8 cellular contexts compared by ENCODE assay signal in the genomic region with DNA sequence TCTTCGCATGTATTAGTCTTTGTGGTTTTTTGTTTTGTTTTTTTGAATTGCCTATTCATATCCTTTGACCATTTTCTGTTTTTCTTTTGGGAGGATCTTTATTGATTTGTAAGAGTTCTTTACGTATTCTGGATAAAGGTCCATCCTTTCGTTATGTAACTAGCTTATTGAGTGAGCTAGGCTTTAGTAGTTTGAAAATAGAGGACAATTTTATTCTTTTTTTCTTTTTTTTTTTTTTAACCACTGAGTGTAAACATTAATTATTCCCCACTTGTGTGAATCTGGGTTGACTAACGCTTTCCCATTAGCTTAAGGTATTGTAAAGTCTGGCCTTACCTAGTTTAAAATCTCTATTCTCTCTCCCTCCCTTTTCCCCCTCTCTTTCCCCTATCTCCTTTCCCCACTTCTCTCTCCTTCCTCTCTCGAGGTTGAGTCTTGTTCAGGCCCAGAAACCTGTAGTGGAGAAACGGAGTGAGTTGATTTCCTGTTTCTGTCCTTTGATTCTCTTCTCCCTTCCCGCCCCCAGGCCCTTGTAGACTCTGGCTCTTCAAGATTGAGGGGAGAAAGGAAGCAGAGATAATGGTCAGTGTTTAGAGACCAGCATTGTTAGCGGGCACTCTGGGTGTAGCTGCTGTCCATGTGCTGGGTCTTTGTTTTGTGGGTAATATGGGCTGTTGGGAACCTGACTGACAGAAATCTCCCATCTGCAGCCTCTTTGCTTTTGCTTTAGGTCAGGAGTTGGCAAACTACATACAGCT. TPM values are rescaled to one million over a fixed set of nuclear protein-coding genes. Genes with fewer than 3 reads are reported as not detected.
DNase-seq lines count a peak whose midpoint lies in the region; ATAC-seq, FAIRE-seq and TF ChIP-seq lines count a peak whose summit lies in the region.

No MANE protein-coding gene starts in this region.

- intact Hi-C loops in CD8-positive, alpha-beta T cell (cut with DNase I, micrococcal nuclease), result loop anchor here in 1 of 2 experiments (2.0 to 5.0 kb wide), 3 partner anchors 33 to 149 kb away; no protein-coding TSS in a partner anchor

- peaks cover 44% of the 10 kb centered on the region for H3K4me1 Mint-ChIP-seq in CD8-positive, alpha-beta T cell (ENCODE audit: low read depth)
- H3K4me1 Mint-ChIP-seq in type B pancreatic cell (ENCODE audit: unreplicated experiment), result peaks cover 12% of the 10 kb centered on the region

- no peak for TF ChIP-seq CTCF in CD8-positive, alpha-beta T cell (IDR thresholded peaks at IDR 0.05)
- TF ChIP-seq CTCF in choroid plexus epithelial cell (conservative IDR thresholded peaks at IDR 0.05; ENCODE audit: low read depth, low read length) (no peak), type B pancreatic cell (conservative IDR thresholded peaks at IDR 0.05) (no peak)

- CTCF ChIA-PET in CD8-positive, alpha-beta T cell (lab: Charles Lee), result interaction anchor here (0.6 to 5.1 kb wide), 7 partner anchors 9 to 181 kb away, joined by 3 to 41 read pairs (median 4); a partner anchor contains a TSS
- CTCF ChIA-PET in HEK293T (lab: Yijun Ruan, JAX), result interaction anchor here (0.6 to 1.3 kb wide), 2 partner anchors 9 to 199 kb away, joined by 3 read pairs; no protein-coding TSS in a partner anchor

- no peak for TF ChIP-seq POLR2A in H54 (IDR thresholded peaks at IDR 0.05; ENCODE audit: low read depth, low read length)

- FAIRE-seq in H54 (lab: Jason Lieb, UNC), result no peak

- no peaks in the 10 kb centered on the region for H3K9me3 Mint-ChIP-seq in CD8-positive, alpha-beta T cell
- peaks cover 8% of the 10 kb centered on the region for H3K9me3 Mint-ChIP-seq in type B pancreatic cell

- no peaks in the 10 kb centered on the region for H3K27me3 ChIP-seq in CD8-positive, alpha-beta T cell (ENCODE audit: insufficient read depth, low read length)

- ATAC-seq in CD8-positive, alpha-beta T cell, result no peak
- ATAC-seq in HG03095 (IDR thresholded peaks at IDR 0.05; ENCODE audit: unreplicated experiment), result no peak

- H3K9me3 ChIP-seq in CD8-positive, alpha-beta T cell (ENCODE audit: low read length), result no peaks in the 10 kb centered on the region

- POLR2A ChIA-PET in CD8-positive, alpha-beta T cell (lab: Charles Lee), result interaction anchor here (0.5 to 4.9 kb wide), 10 partner anchors 8 to 208 kb away, joined by 4 to 106 read pairs (median 7); no protein-coding TSS in a partner anchor
- POLR2A ChIA-PET in HEK293T (lab: Yijun Ruan, JAX), result interaction anchor here (0.7 to 1.7 kb wide), 5 partner anchors 16 to 166 kb away, joined by 3 to 8 read pairs (median 3); no protein-coding TSS in a partner anchor

- H3K27me3 Mint-ChIP-seq in CD8-positive, alpha-beta T cell (ENCODE audit: low read depth), result no peaks in the 10 kb centered on the region
- H3K27me3 Mint-ChIP-seq in type B pancreatic cell, result peaks cover 6% of the 10 kb centered on the region

- DNase-seq in CD8-positive, alpha-beta T cell, result peak in 1 of 7 experiments; percentile 1
- DNase-seq in HEK293T (ENCODE audit: extremely low spot score) (no peak), RPMI8226 (peak; percentile 60), choroid plexus epithelial cell (ENCODE audit: low read depth) (peak; percentile 42), lung microvascular endothelial cell (ENCODE audit: low read depth in 2 of 2) (peak; percentile 50 to 84), type B pancreatic cell (ENCODE audit: extremely low spot score, unreplicated experiment) (no peak), H54 (ENCODE audit: insufficient read length, low spot score) (no peak)

- H3K4me3 ChIP-seq in CD8-positive, alpha-beta T cell (ENCODE audit: low read depth, low read length), result peak overlapping the region; percentile 63
- peak overlapping the region; percentile 86 for H3K4me3 ChIP-seq in choroid plexus epithelial cell (ENCODE audit: low read depth, low read length)

- H3K36me3 Mint-ChIP-seq in CD8-positive, alpha-beta T cell, result peaks cover 42% of the 10 kb centered on the region
- peaks cover 23% of the 10 kb centered on the region for H3K36me3 Mint-ChIP-seq in type B pancreatic cell

- peaks cover 18% of the 10 kb centered on the region for H3K4me1 ChIP-seq in CD8-positive, alpha-beta T cell (ENCODE audit: insufficient read depth, low read length)

- H3K36me3 ChIP-seq in CD8-positive, alpha-beta T cell (ENCODE audit: insufficient read depth, low read length), result peaks cover 5% of the 10 kb centered on the region

- H3K27ac ChIP-seq in CD8-positive, alpha-beta T cell (ENCODE audit: low read depth, low read length), result peak overlapping the region; percentile 85

- H3K4me3 Mint-ChIP-seq in CD8-positive, alpha-beta T cell, result peak overlapping the region; percentile 94
- peak overlapping the region; percentile 91 for H3K4me3 Mint-ChIP-seq in type B pancreatic cell

- H3K27ac Mint-ChIP-seq in CD8-positive, alpha-beta T cell, result peak overlapping the region; percentile 98
- H3K27ac Mint-ChIP-seq in type B pancreatic cell, result peak overlapping the region; percentile 96

TF ChIP-seq in HEK293T, 16 proteins besides CTCF, POLR2A, EP300 and RAD21:
- 0 out of 2 replicates have a peak, but pooled peaks have one; percentile 12 for TF ChIP-seq L3MBTL2 (conservative IDR thresholded peaks at IDR 0.05)
- TF ChIP-seq SUZ12 (IDR thresholded peaks at IDR 0.05), result no peak
- TF ChIP-seq ZNF384 (IDR thresholded peaks at IDR 0.05), result peak; percentile 50; the same call in 1 of the 2 replicates

RNA-seq across cellular contexts. Expression of a gene that starts 1.5 kb away (rescaled TPM):
- 10 to 100 TPM; 48.7 to 52.1 TPM for total RNA-seq in CD8-positive, alpha-beta T cell
- total RNA-seq in lung microvascular endothelial cell (22.4 and 42.7 TPM in 2 replicates), type B pancreatic cell (ENCODE audit: low replicate concordance) (23.6 and 26.9 TPM in 2 replicates)

Comparison
In these comparisons a context has a peak if more than half of its experiments do, and no peak if none do; other contexts are left out.
1. DNase-seq: peak in RPMI8226 (single experiment), choroid plexus epithelial cell (single experiment) and lung microvascular endothelial cell (2 of 2); none in HEK293T (single experiment), type B pancreatic cell (single experiment) and H54 (single experiment).